In genomic region chr22:29427176-29427760, GRCh38 we compare ENCODE assay signal across 22 cellular contexts. TPM values are rescaled to one million over a fixed set of nuclear protein-coding genes. Genes with fewer than 3 reads are reported as not detected.
DNase-seq lines count a peak whose midpoint lies in the region; TF ChIP-seq lines count a peak whose summit lies in the region.
"Had no signal": no experiment of that assay in that cellular context is flagged by ENCODE, and none has a peak within 500 bp of the region (broad histone marks: within the 10 kb centered on the region; RNA-seq: fewer than 3 reads in every experiment).

No MANE protein-coding gene starts in this region.

- in situ Hi-C loops in GM13976 (cut with MboI; ENCODE audit: low sequenced_read_pairs, unreplicated experiment): no loop called here

- TF ChIP-seq CTCF in choroid plexus epithelial cell (conservative IDR thresholded peaks at IDR 0.05; ENCODE audit: low read depth, low read length) (no peak), vagina (IDR thresholded peaks at IDR 0.05) (no peak), stomach (IDR thresholded peaks at IDR 0.05) (no peak), GM13976 (IDR thresholded peaks at IDR 0.05; ENCODE audit: borderline replicate concordance, control extremely low read depth, extremely low read depth, insufficient read depth, missing control alignments) (no peak)

- H3K4me3 ChIP-seq in choroid plexus epithelial cell (ENCODE audit: low read depth, low read length) (no peak overlapping the region), vagina (no peak overlapping the region), stomach (no peak overlapping the region)
- H3K4me3 ChIP-seq: HAP-1 had no signal

- H3K27ac ChIP-seq in vagina: no peak overlapping the region
- H3K27ac ChIP-seq in stomach: no peak overlapping the region
- H3K27ac ChIP-seq: 22Rv1, KMS-11 had no signal

- no peaks in the 10 kb centered on the region for H3K9me3 ChIP-seq in vagina
- H3K9me3 ChIP-seq in stomach: no peaks in the 10 kb centered on the region
- H3K9me3 ChIP-seq: BE2C, Caco-2, HAP-1 had no signal

- TF ChIP-seq EP300 in stomach (IDR thresholded peaks at IDR 0.05): no peak

- H3K36me3 ChIP-seq in vagina (no peaks in the 10 kb centered on the region), stomach (no peaks in the 10 kb centered on the region)
- H3K36me3 ChIP-seq: BE2C, HAP-1 had no signal

- intact Hi-C loops in vagina (cut with DNase I) (no loop called here), stomach (cut with DNase I; ENCODE audit: low total_unique reads) (no loop called here)

- DNase-seq in DMS 273 (lab: John Stamatoyannopoulos, UW; ENCODE audit: unreplicated experiment): peak; percentile 2
- DNase-seq in DMS 273 treated with DMSO at 0.1 percent for 48 hours (lab: John Stamatoyannopoulos, UW): no peak
- peak; percentile 3 for DNase-seq in choroid plexus epithelial cell (ENCODE audit: low read depth)
- peak; percentile 20 for DNase-seq in islet precursor cell
- peak; percentile 58 to 79 for DNase-seq in vagina (ENCODE audit: extremely low spot score in 2 of 2)
- no peak for DNase-seq in stomach
- no peak for DNase-seq in H4 (ENCODE audit: low spot score)
- DNase-seq in GM13976 (ENCODE audit: low spot score): no peak
- DNase-seq: BE2C; Caco-2; CD4-positive, CD25-positive, alpha-beta regulatory T cell; NCI-H1417 treated with DMSO at 0.1 percent for 48 hours; NCI-H1930; NCI-H345; NCI-H524 treated with DMSO at 0.1 percent for 48 hours; PC-3; SHP77 treated with DMSO at 0.1 percent for 48 hours had no signal

- TF ChIP-seq POLR2A in vagina (IDR thresholded peaks at IDR 0.05): no peak
- TF ChIP-seq POLR2A in stomach (IDR thresholded peaks at IDR 0.05): no peak

- H3K4me1 ChIP-seq in vagina (no peaks in the 10 kb centered on the region), stomach (no peaks in the 10 kb centered on the region)
- H3K4me1 ChIP-seq: BE2C had no signal

- H3K27me3 ChIP-seq in vagina (no peaks in the 10 kb centered on the region), stomach (peaks cover 0 to 21% (median 4%) of the 10 kb centered on the region in 3 donors)
- H3K27me3 ChIP-seq: BE2C had no signal

- 80 to 93% (median 84%) methylated on average over 2 of the region's 2 CpGs for WGBS in stomach, 5 donors

RNA-seq across cellular contexts. Expression of gene RFPL1, which starts 11.1 kb away (rescaled TPM):
- not detected for total RNA-seq in vagina
- not detected for total RNA-seq in stomach
- polyA plus RNA-seq in stomach: not detected
- total RNA-seq in H4 (2014; rRNA removed; shearing (Covaris generic)): 0.08 TPM in 1 of 2 replicates, not detected in the other
- total RNA-seq: Caco-2; CD4-positive, CD25-positive, alpha-beta regulatory T cell; HT-29; PC-3 had no signal
- polyA plus RNA-seq: AG04450; CD4-positive, CD25-positive, alpha-beta regulatory T cell had no signal

RNA-seq across cellular contexts. Expression of gene AP1B1, which starts 38.9 kb away (rescaled TPM):
- 60.9 TPM for total RNA-seq in vagina
- 100 to 1,000 TPM in 1 of 5 donors, 10 to 100 TPM in 4; 33.8 to 109 (median 64.6) TPM for total RNA-seq in stomach
- 10 to 100 TPM; 19.8 to 36.9 (median 30.4) TPM for polyA plus RNA-seq in stomach
- total RNA-seq in H4 (2014; rRNA removed; shearing (Covaris generic)): 22.6 TPM in 2 replicates

RNA-seq across cellular contexts. Expression of gene NEFH, which starts 52.8 kb away (rescaled TPM):
- total RNA-seq in vagina (4.2 TPM), stomach (1 to 10 TPM in 1 of 5 donors, under 1 TPM in 2, not detected in 2; 0.14 to 2.7 (median 0.92) TPM)
- polyA plus RNA-seq in stomach: under 1 TPM in 2 of 3 donors, not detected in 1; 0.25 to 0.43 TPM
- total RNA-seq in H4 (2014; rRNA removed; shearing (Covaris generic)): not detected in 2 replicates
- total RNA-seq: Caco-2, HT-29, PC-3 had no signal

Comparison
In these comparisons a context has a peak if more than half of its experiments do, and no peak if none do; other contexts are left out.
1. DNase-seq: peak in DMS 273 (single experiment), choroid plexus epithelial cell (single experiment), islet precursor cell (single experiment) and vagina (2 of 2); none in DMS 273 treated with DMSO at 0.1 percent for 48 hours (single experiment), stomach (single experiment), H4 (single experiment) and GM13976 (single experiment).